Comparison of ENCODE assay signal across 20 cellular contexts in the genomic region with DNA sequence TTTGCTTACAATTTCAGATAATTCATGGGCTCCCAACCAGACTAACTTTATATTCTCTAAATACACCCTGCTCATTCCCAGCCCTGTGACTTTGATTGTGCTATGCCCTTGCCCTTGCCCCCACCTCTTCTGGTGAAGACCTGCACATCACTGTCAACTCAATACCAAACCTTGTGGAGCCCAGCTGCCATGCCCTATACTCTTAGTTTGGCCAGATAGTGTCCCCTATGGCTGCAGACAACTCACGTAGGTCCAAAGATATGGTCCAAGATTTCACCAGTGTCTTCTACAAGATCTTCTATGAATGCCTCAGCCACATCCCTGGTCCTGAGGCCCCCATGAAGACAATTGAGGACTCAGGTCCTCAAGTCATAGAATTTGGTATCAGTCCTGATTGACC.
"Had no signal": no experiment of that assay in that cellular context is flagged by ENCODE, and none has a peak within 500 bp of the region (broad histone marks: within the 10 kb centered on the region; RNA-seq: fewer than 3 reads in every experiment).

No MANE protein-coding gene starts in this region.

- H3K27ac Mint-ChIP-seq: activated B cell treated with CpG ODN at 0.5 μM for 24 hours; activated CD4-positive, alpha-beta memory T cell treated with anti-CD3 and anti-CD28 coated beads for 36 hours; activated CD4-positive, alpha-beta T cell treated with anti-CD3 and anti-CD28 coated beads, Interleukin-2, amount 10 ng/mL, durations not matched to agents 24 days and 14 days; activated CD8-positive, alpha-beta memory T cell treated with anti-CD3 and anti-CD28 coated beads, Interleukin-2, amount 10 ng/mL, durations not matched to agents 7 days and 5 days; activated CD8-positive, alpha-beta T cell treated with anti-CD3 and anti-CD28 coated beads for 36 hours; activated naive CD4-positive, alpha-beta T cell treated with anti-CD3 and anti-CD28 coated beads for 36 hours; activated naive CD4-positive, alpha-beta T cell treated with anti-CD3 and anti-CD28 coated beads, Interleukin-2, amount 50 U/mL, for 72 hours; activated naive CD8-positive, alpha-beta T cell treated with anti-CD3 and anti-CD28 coated beads for 36 hours; activated T-cell treated with anti-CD3 and anti-CD28 coated beads, Interleukin-2, amount 50 U/mL, for 72 hours; activated T-helper 1 cell treated with anti-CD3 and anti-CD28 coated beads, Interleukin-12 subunit alpha, Interleukin-12 subunit beta, Interleukin-2, Interleukin-4 antibody, amounts not matched to agents 30 ng/mL and 10 ng/mL and 1 ng/mL, durations not matched to agents 14 hours and 24 hours and 36 hours; activated T-helper 17 cell treated with anti-CD3 and anti-CD28 coated beads, Interleukin-2, amount 50 U/mL, for 72 hours; T-helper 1 cell treated with Interleukin-12 subunit alpha and Interleukin-12 subunit beta and Interleukin-4 antibody, amounts not matched to agents 30 μg/mL and 1 μg/mL, for 36 hours; T-helper 2 cell treated with Interferon-gamma antibody and Interleukin-4, amounts not matched to agents 5 μg/mL and 100 μg/mL, for 36 hours had no signal

- H3K9me3 Mint-ChIP-seq: activated B cell treated with CpG ODN at 0.5 μM for 24 hours; activated CD4-positive, alpha-beta memory T cell treated with anti-CD3 and anti-CD28 coated beads for 36 hours; activated CD4-positive, alpha-beta T cell treated with anti-CD3 and anti-CD28 coated beads, Interleukin-2, amount 10 ng/mL, durations not matched to agents 24 days and 14 days; activated CD8-positive, alpha-beta T cell treated with anti-CD3 and anti-CD28 coated beads for 36 hours; activated naive CD4-positive, alpha-beta T cell treated with anti-CD3 and anti-CD28 coated beads for 36 hours; activated naive CD4-positive, alpha-beta T cell treated with anti-CD3 and anti-CD28 coated beads, Interleukin-2, amount 50 U/mL, for 72 hours; activated naive CD8-positive, alpha-beta T cell treated with anti-CD3 and anti-CD28 coated beads for 36 hours; activated T-cell treated with anti-CD3 and anti-CD28 coated beads, Interleukin-2, amount 50 U/mL, for 4 hours; activated T-cell treated with anti-CD3 and anti-CD28 coated beads, Interleukin-2, amount 50 U/mL, for 72 hours; activated T-helper 1 cell treated with anti-CD3 and anti-CD28 coated beads, Interleukin-12 subunit alpha, Interleukin-12 subunit beta, Interleukin-2, Interleukin-4 antibody, amounts not matched to agents 30 ng/mL and 10 ng/mL and 1 ng/mL, durations not matched to agents 14 hours and 24 hours and 36 hours; activated T-helper 17 cell treated with anti-CD3 and anti-CD28 coated beads, Interleukin-2, amount 50 U/mL, for 72 hours; T-helper 1 cell treated with Interleukin-12 subunit alpha and Interleukin-12 subunit beta and Interleukin-4 antibody, amounts not matched to agents 30 μg/mL and 1 μg/mL, for 36 hours; T-helper 2 cell treated with Interferon-gamma antibody and Interleukin-4, amounts not matched to agents 5 μg/mL and 100 μg/mL, for 36 hours had no signal

- H3K27me3 ChIP-seq: adrenal gland, body of pancreas, brain microvascular endothelial cell, breast epithelium had no signal

- DNase-seq: amniotic stem cell had no signal

- H3K4me3 ChIP-seq: adrenal gland, body of pancreas, breast epithelium had no signal

- H3K36me3 Mint-ChIP-seq: activated CD4-positive, alpha-beta memory T cell treated with anti-CD3 and anti-CD28 coated beads for 36 hours; activated CD8-positive, alpha-beta memory T cell treated with anti-CD3 and anti-CD28 coated beads, Interleukin-2, amount 10 ng/mL, durations not matched to agents 7 days and 5 days; activated naive CD4-positive, alpha-beta T cell treated with anti-CD3 and anti-CD28 coated beads, Interleukin-2, amount 50 U/mL, for 72 hours; activated naive CD8-positive, alpha-beta T cell treated with anti-CD3 and anti-CD28 coated beads for 36 hours had no signal

- H3K4me3 Mint-ChIP-seq: activated B cell treated with CpG ODN at 0.5 μM for 24 hours; activated CD4-positive, alpha-beta memory T cell treated with anti-CD3 and anti-CD28 coated beads for 36 hours; activated CD4-positive, alpha-beta T cell treated with anti-CD3 and anti-CD28 coated beads, Interleukin-2, amount 10 ng/mL, durations not matched to agents 24 days and 14 days; activated CD8-positive, alpha-beta memory T cell treated with anti-CD3 and anti-CD28 coated beads, Interleukin-2, amount 10 ng/mL, durations not matched to agents 7 days and 5 days; activated CD8-positive, alpha-beta T cell treated with anti-CD3 and anti-CD28 coated beads for 36 hours; activated naive CD4-positive, alpha-beta T cell treated with anti-CD3 and anti-CD28 coated beads for 36 hours; activated naive CD8-positive, alpha-beta T cell treated with anti-CD3 and anti-CD28 coated beads for 36 hours; activated T-cell treated with anti-CD3 and anti-CD28 coated beads, Interleukin-2, amount 50 U/mL, for 4 hours; activated T-cell treated with anti-CD3 and anti-CD28 coated beads, Interleukin-2, amount 50 U/mL, for 72 hours; activated T-helper 1 cell treated with anti-CD3 and anti-CD28 coated beads, Interleukin-12 subunit alpha, Interleukin-12 subunit beta, Interleukin-2, Interleukin-4 antibody, amounts not matched to agents 30 ng/mL and 10 ng/mL and 1 ng/mL, durations not matched to agents 14 hours and 24 hours and 36 hours; activated T-helper 17 cell treated with anti-CD3 and anti-CD28 coated beads, Interleukin-2, amount 50 U/mL, for 72 hours; T-helper 1 cell treated with Interleukin-12 subunit alpha and Interleukin-12 subunit beta and Interleukin-4 antibody, amounts not matched to agents 30 μg/mL and 1 μg/mL, for 36 hours; T-helper 2 cell treated with Interferon-gamma antibody and Interleukin-4, amounts not matched to agents 5 μg/mL and 100 μg/mL, for 36 hours had no signal

- H3K9me3 ChIP-seq: adrenal gland, body of pancreas, breast epithelium had no signal

- H3K27me3 Mint-ChIP-seq: activated B cell treated with CpG ODN at 0.5 μM for 24 hours; activated CD4-positive, alpha-beta memory T cell treated with anti-CD3 and anti-CD28 coated beads for 36 hours; activated CD8-positive, alpha-beta T cell treated with anti-CD3 and anti-CD28 coated beads for 36 hours; activated naive CD8-positive, alpha-beta T cell treated with anti-CD3 and anti-CD28 coated beads for 36 hours; activated T-helper 17 cell treated with anti-CD3 and anti-CD28 coated beads, Interleukin-2, amount 50 U/mL, for 72 hours had no signal

- H3K4me1 ChIP-seq: adrenal gland, breast epithelium had no signal

- H3K36me3 ChIP-seq: adrenal gland, brain microvascular endothelial cell, breast epithelium had no signal

- H3K4me1 Mint-ChIP-seq: activated B cell treated with CpG ODN at 0.5 μM for 24 hours; activated CD4-positive, alpha-beta T cell treated with anti-CD3 and anti-CD28 coated beads, Interleukin-2, amount 10 ng/mL, durations not matched to agents 24 days and 14 days; activated CD8-positive, alpha-beta memory T cell treated with anti-CD3 and anti-CD28 coated beads, Interleukin-2, amount 10 ng/mL, durations not matched to agents 7 days and 5 days; activated naive CD8-positive, alpha-beta T cell treated with anti-CD3 and anti-CD28 coated beads for 36 hours; activated T-helper 17 cell treated with anti-CD3 and anti-CD28 coated beads, Interleukin-2, amount 50 U/mL, for 72 hours had no signal

- H3K27ac ChIP-seq: adrenal gland, body of pancreas, brain microvascular endothelial cell, breast epithelium, VCaP had no signal
